26 cellular contexts compared by ENCODE assay signal in the genomic region with DNA sequence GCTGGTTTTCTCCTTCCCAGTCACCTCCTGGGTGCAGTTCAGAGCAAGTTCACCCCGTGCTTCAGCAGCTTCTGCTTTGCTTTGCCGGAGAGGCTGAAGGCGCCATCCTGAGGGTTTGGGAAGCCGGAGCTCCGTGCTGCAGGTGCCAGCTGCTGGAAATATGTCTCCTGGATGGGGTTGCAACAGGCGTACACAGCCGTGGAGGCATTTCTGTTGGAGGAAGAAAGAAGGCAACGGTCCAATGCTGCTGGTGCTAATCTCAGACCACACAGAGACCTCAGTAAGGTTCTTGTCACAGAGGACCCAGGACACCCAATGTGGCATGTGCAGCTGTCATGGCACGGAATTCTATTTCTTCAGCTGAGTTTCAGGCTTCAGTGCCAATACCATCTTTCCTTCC.
"Had no signal": no experiment of that assay in that cellular context is flagged by ENCODE, and none has a peak within 500 bp of the region (broad histone marks: within the 10 kb centered on the region; RNA-seq: fewer than 3 reads in every experiment).

No MANE protein-coding gene starts in this region.

- H3K9me3 ChIP-seq: colonic mucosa, esophagus squamous epithelium, heart right ventricle, left lung, prostate gland, suprapubic skin, thyroid gland, vagina had no signal

- H3K27ac ChIP-seq: colonic mucosa, esophagus squamous epithelium, heart right ventricle, left lung, prostate gland, suprapubic skin, thyroid gland, vagina had no signal

- H3K36me3 ChIP-seq: prostate gland had no signal

- ATAC-seq: heart right ventricle; left cardiac atrium; left lung; naive thymus-derived CD8-positive, alpha-beta T cell; right cardiac atrium; stimulated activated naive CD8-positive, alpha-beta T cell treated with anti-CD3 and anti-CD28 coated beads, Interleukin-15, amount 100 ng/mL, for 72 hours had no signal

- H3K27me3 Mint-ChIP-seq: dendritic cell treated with granulocyte-macrophage colony-stimulating factor and Interleukin-4, amounts not matched to agents 40 ng/mL and 50 ng/mL, for 4 days; naive thymus-derived CD8-positive, alpha-beta T cell; stimulated activated naive CD8-positive, alpha-beta T cell treated with anti-CD3 and anti-CD28 coated beads, Interleukin-15, amount 100 ng/mL, for 72 hours had no signal

- H3K9me3 Mint-ChIP-seq: dendritic cell treated with granulocyte-macrophage colony-stimulating factor and Interleukin-4, amounts not matched to agents 40 ng/mL and 50 ng/mL, for 4 days; mesothelial cell of epicardium; naive thymus-derived CD8-positive, alpha-beta T cell; nephron progenitor cell; stimulated activated naive CD8-positive, alpha-beta T cell treated with anti-CD3 and anti-CD28 coated beads, Interleukin-15, amount 100 ng/mL, for 72 hours had no signal

- H3K27me3 ChIP-seq: colonic mucosa, esophagus squamous epithelium, heart right ventricle, left lung, suprapubic skin, thyroid gland, vagina had no signal

- H3K4me1 Mint-ChIP-seq: mesothelial cell of epicardium; naive thymus-derived CD8-positive, alpha-beta T cell; nephron progenitor cell had no signal

- H3K27ac Mint-ChIP-seq: dendritic cell treated with granulocyte-macrophage colony-stimulating factor and Interleukin-4, amounts not matched to agents 40 ng/mL and 50 ng/mL, for 4 days; mesothelial cell of epicardium; naive thymus-derived CD8-positive, alpha-beta T cell; nephron progenitor cell; stimulated activated naive CD8-positive, alpha-beta T cell treated with anti-CD3 and anti-CD28 coated beads, Interleukin-15, amount 100 ng/mL, for 72 hours had no signal

- H3K4me3 ChIP-seq: colonic mucosa, esophagus squamous epithelium, heart right ventricle, left lung, prostate gland, suprapubic skin, thyroid gland, vagina had no signal

- H3K4me1 ChIP-seq: colonic mucosa, left lung, prostate gland, thyroid gland, vagina had no signal

- H3K4me3 Mint-ChIP-seq: dendritic cell treated with granulocyte-macrophage colony-stimulating factor and Interleukin-4, amounts not matched to agents 40 ng/mL and 50 ng/mL, for 4 days; mesothelial cell of epicardium; naive thymus-derived CD8-positive, alpha-beta T cell; nephron progenitor cell; stimulated activated naive CD8-positive, alpha-beta T cell treated with anti-CD3 and anti-CD28 coated beads, Interleukin-15, amount 100 ng/mL, for 72 hours had no signal

- DNase-seq: colonic mucosa; effector memory CD4-positive, alpha-beta T cell; erythroblast; esophagus squamous epithelium; foreskin melanocyte; glutamatergic neuron; heart right ventricle; hippocampal formation; left cardiac atrium; left lung; mesenchymal stem cell; naive thymus-derived CD8-positive, alpha-beta T cell; nephron progenitor cell; right cardiac atrium; small intestine; stimulated activated CD4-positive, alpha-beta T cell treated with anti-CD3 and anti-CD28 coated beads, Interleukin-15, amount 100 ng/mL, for 24 hours; stimulated activated CD4-positive, alpha-beta T cell treated with anti-CD3 and anti-CD28 coated beads, Interleukin-2, amount 100 ng/mL, for 48 hours; stimulated activated naive CD4-positive, alpha-beta T cell; stimulated activated naive CD8-positive, alpha-beta T cell treated with anti-CD3 and anti-CD28 coated beads, Interleukin-15, amount 100 ng/mL, for 72 hours; thyroid gland; trophoblast cell had no signal
